1 cellular context compared by ENCODE assay signal in genomic region chr12:19129486-19130223, GRCh38.
TF ChIP-seq lines count a peak whose summit lies in the region.

A gene with protein sequence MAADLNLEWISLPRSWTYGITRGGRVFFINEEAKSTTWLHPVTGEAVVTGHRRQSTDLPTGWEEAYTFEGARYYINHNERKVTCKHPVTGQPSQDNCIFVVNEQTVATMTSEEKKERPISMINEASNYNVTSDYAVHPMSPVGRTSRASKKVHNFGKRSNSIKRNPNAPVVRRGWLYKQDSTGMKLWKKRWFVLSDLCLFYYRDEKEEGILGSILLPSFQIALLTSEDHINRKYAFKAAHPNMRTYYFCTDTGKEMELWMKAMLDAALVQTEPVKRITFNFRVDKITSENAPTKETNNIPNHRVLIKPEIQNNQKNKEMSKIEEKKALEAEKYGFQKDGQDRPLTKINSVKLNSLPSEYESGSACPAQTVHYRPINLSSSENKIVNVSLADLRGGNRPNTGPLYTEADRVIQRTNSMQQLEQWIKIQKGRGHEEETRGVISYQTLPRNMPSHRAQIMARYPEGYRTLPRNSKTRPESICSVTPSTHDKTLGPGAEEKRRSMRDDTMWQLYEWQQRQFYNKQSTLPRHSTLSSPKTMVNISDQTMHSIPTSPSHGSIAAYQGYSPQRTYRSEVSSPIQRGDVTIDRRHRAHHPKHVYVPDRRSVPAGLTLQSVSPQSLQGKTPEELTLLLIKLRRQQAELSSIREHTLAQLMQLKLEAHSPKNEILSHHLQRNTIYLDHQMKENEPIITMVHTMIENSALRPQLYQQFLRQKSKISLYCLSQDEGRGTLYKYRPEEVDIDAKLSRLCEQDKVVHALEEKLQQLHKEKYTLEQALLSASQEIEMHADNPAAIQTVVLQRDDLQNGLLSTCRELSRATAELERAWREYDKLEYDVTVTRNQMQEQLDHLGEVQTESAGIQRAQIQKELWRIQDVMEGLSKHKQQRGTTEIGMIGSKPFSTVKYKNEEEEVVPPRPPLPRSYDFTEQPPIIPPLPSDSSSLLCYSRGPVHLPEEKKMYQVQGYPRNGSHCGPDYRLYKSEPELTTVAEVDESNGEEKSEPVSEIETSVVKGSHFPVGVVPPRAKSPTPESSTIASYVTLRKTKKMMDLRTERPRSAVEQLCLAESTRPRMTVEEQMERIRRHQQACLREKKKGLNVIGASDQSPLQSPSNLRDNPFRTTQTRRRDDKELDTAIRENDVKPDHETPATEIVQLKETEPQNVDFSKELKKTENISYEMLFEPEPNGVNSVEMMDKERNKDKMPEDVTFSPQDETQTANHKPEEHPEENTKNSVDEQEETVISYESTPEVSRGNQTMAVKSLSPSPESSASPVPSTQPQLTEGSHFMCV (plus strand): TSS chr12:19129733. CDS start chr12:19129800, 67 bp downstream.

TF ChIP-seq in HepG2, 621 proteins besides CTCF, POLR2A, EP300 and RAD21 (continued from another document and continues in another):
- TF ChIP-seq ZNF83 (CRISPR knock-in tag; IDR thresholded peaks at IDR 0.05; ENCODE audit: borderline replicate concordance) (0 out of 2 replicates have a peak, but pooled peaks have one; percentile 20), ZEB1 (IDR thresholded peaks at IDR 0.05; ENCODE audit: insufficient replicate concordance, low read depth) (no peak), RFXAP (CRISPR knock-in tag; IDR thresholded peaks at IDR 0.05; ENCODE audit: borderline replicate concordance) (no peak), MED13 (CRISPR knock-in tag; IDR thresholded peaks at IDR 0.05) (no peak), SNAI1 (CRISPR knock-in tag; IDR thresholded peaks at IDR 0.05; ENCODE audit: borderline replicate concordance) (no peak), BRCA1 (CRISPR knock-in tag; IDR thresholded peaks at IDR 0.05) (no peak), ZNF770 (CRISPR knock-in tag; IDR thresholded peaks at IDR 0.05) (no peak), ZBTB44 (CRISPR knock-in tag; IDR thresholded peaks at IDR 0.05) (no peak), CC2D1A (CRISPR knock-in tag; IDR thresholded peaks at IDR 0.05) (no peak), ZNF740 (CRISPR knock-in tag; IDR thresholded peaks at IDR 0.05) (no peak), MTF2 (CRISPR knock-in tag; IDR thresholded peaks at IDR 0.05; ENCODE audit: borderline replicate concordance) (no peak), E2F2 (CRISPR knock-in tag; IDR thresholded peaks at IDR 0.05; ENCODE audit: borderline replicate concordance) (no peak), ZNF230 (CRISPR knock-in tag; IDR thresholded peaks at IDR 0.05) (no peak), ZNF20 (CRISPR knock-in tag; IDR thresholded peaks at IDR 0.05) (no peak), MXD4 (CRISPR knock-in tag; IDR thresholded peaks at IDR 0.05) (no peak), DPF2 (CRISPR knock-in tag; IDR thresholded peaks at IDR 0.05; ENCODE audit: borderline replicate concordance, low read depth) (no peak), PATZ1 (CRISPR knock-in tag; IDR thresholded peaks at IDR 0.05) (peak; percentile 38; the same call in 1 of the 2 replicates), FOSL2 (CRISPR knock-in tag; IDR thresholded peaks at IDR 0.05) (no peak), RARG (CRISPR knock-in tag; IDR thresholded peaks at IDR 0.05; ENCODE audit: low read depth) (no peak), ZBTB43 (CRISPR knock-in tag; conservative IDR thresholded peaks at IDR 0.05) (no peak), ZNF160 (CRISPR knock-in tag; IDR thresholded peaks at IDR 0.05) (no peak), TOPORS (CRISPR knock-in tag; IDR thresholded peaks at IDR 0.05) (no peak), ZNF569 (CRISPR knock-in tag; IDR thresholded peaks at IDR 0.05; ENCODE audit: borderline replicate concordance) (no peak), ZNF264 (CRISPR knock-in tag; IDR thresholded peaks at IDR 0.05) (no peak), ZNF296 (CRISPR knock-in tag; conservative IDR thresholded peaks at IDR 0.05) (no peak), ETV6 (CRISPR knock-in tag; conservative IDR thresholded peaks at IDR 0.05) (no peak), ZNF350 (CRISPR knock-in tag; IDR thresholded peaks at IDR 0.05; ENCODE audit: borderline replicate concordance, low read depth) (no peak), ZNF670 (CRISPR knock-in tag; IDR thresholded peaks at IDR 0.05; ENCODE audit: borderline replicate concordance) (no peak), CENPX (CRISPR knock-in tag; IDR thresholded peaks at IDR 0.05) (no peak), ZNF333 (CRISPR knock-in tag; IDR thresholded peaks at IDR 0.05; ENCODE audit: borderline replicate concordance) (no peak), ZBTB33 (CRISPR knock-in tag; IDR thresholded peaks at IDR 0.05) (no peak), TBL1XR1 (IDR thresholded peaks at IDR 0.05; ENCODE audit: borderline replicate concordance, low read length, partially characterized antibody) (no peak), GMEB2 (CRISPR knock-in tag; IDR thresholded peaks at IDR 0.05; ENCODE audit: low read depth) (no peak)
- TF ChIP-seq, protein P1, sequence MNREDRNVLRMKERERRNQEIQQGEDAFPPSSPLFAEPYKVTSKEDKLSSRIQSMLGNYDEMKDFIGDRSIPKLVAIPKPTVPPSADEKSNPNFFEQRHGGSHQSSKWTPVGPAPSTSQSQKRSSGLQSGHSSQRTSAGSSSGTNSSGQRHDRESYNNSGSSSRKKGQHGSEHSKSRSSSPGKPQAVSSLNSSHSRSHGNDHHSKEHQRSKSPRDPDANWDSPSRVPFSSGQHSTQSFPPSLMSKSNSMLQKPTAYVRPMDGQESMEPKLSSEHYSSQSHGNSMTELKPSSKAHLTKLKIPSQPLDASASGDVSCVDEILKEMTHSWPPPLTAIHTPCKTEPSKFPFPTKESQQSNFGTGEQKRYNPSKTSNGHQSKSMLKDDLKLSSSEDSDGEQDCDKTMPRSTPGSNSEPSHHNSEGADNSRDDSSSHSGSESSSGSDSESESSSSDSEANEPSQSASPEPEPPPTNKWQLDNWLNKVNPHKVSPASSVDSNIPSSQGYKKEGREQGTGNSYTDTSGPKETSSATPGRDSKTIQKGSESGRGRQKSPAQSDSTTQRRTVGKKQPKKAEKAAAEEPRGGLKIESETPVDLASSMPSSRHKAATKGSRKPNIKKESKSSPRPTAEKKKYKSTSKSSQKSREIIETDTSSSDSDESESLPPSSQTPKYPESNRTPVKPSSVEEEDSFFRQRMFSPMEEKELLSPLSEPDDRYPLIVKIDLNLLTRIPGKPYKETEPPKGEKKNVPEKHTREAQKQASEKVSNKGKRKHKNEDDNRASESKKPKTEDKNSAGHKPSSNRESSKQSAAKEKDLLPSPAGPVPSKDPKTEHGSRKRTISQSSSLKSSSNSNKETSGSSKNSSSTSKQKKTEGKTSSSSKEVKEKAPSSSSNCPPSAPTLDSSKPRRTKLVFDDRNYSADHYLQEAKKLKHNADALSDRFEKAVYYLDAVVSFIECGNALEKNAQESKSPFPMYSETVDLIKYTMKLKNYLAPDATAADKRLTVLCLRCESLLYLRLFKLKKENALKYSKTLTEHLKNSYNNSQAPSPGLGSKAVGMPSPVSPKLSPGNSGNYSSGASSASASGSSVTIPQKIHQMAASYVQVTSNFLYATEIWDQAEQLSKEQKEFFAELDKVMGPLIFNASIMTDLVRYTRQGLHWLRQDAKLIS (CRISPR knock-in tag; IDR thresholded peaks at IDR 0.05), result no peak
